ENCODE assay signal across 24 cellular contexts in genomic region chr9:121897140-121897539, GRCh38.
DNase-seq lines count a peak whose midpoint lies in the region; ATAC-seq, FAIRE-seq and TF ChIP-seq lines count a peak whose summit lies in the region.
"Had no signal": no experiment of that assay in that cellular context is flagged by ENCODE, and none has a peak within 500 bp of the region (broad histone marks: within the 10 kb centered on the region; RNA-seq: fewer than 3 reads in every experiment).

No MANE protein-coding gene starts in this region.

- H3K27ac ChIP-seq in DOHH2 (ENCODE audit: low read depth, low read length) = no peak overlapping the region
- H3K27ac ChIP-seq in OCI-LY1 (ENCODE audit: low read depth, low read length, poor library complexity, severe bottlenecking) = peak overlapping the region; percentile 15
- H3K27ac ChIP-seq in astrocyte (ENCODE audit: low read depth, low read length) = no peak overlapping the region
- no peak overlapping the region for H3K27ac ChIP-seq in neural progenitor cell

- H3K36me3 ChIP-seq in DOHH2 (ENCODE audit: control insufficient read depth, low read length) (no peaks in the 10 kb centered on the region), OCI-LY1 (ENCODE audit: insufficient read depth, low read length) (no peaks in the 10 kb centered on the region), astrocyte (ENCODE audit: insufficient read depth, low read length) (no peaks in the 10 kb centered on the region), neural progenitor cell (no peaks in the 10 kb centered on the region)
- H3K36me3 ChIP-seq: HAP-1 had no signal

- H3K4me3 Mint-ChIP-seq in astrocyte (ENCODE audit: unreplicated experiment) = peak overlapping the region; percentile 10
- peak overlapping the region; percentile 31 for H3K4me3 Mint-ChIP-seq in neural progenitor cell
- no peak overlapping the region for H3K4me3 Mint-ChIP-seq in activated T-helper 2 cell treated with anti-CD3 and anti-CD28 coated beads, Interferon-gamma antibody, Interleukin-2, Interleukin-4, amounts not matched to agents 10 μg/mL and 5 μg/mL and 100 μg/mL, durations not matched to agents 14 hours and 24 hours and 36 hours (ENCODE audit: low read depth)
- no peak overlapping the region for H3K4me3 Mint-ChIP-seq in activated T-helper 17 cell treated with anti-CD3 and anti-CD28 coated beads, Interleukin-2, amount 50 U/mL, for 72 hours
- H3K4me3 Mint-ChIP-seq: CD4-positive, alpha-beta memory T cell had no signal

- peaks cover 14% of the 10 kb centered on the region for H3K27me3 Mint-ChIP-seq in astrocyte (ENCODE audit: low read depth, unreplicated experiment)
- peaks cover 9% of the 10 kb centered on the region for H3K27me3 Mint-ChIP-seq in neural progenitor cell (ENCODE audit: insufficient read depth, low read depth)
- no peaks in the 10 kb centered on the region for H3K27me3 Mint-ChIP-seq in activated T-helper 2 cell treated with anti-CD3 and anti-CD28 coated beads, Interferon-gamma antibody, Interleukin-2, Interleukin-4, amounts not matched to agents 10 μg/mL and 5 μg/mL and 100 μg/mL, durations not matched to agents 14 hours and 24 hours and 36 hours (ENCODE audit: low read depth)
- no peaks in the 10 kb centered on the region for H3K27me3 Mint-ChIP-seq in activated T-helper 17 cell treated with anti-CD3 and anti-CD28 coated beads, Interleukin-2, amount 50 U/mL, for 72 hours
- H3K27me3 Mint-ChIP-seq: CD4-positive, alpha-beta memory T cell; IgD-negative memory B cell had no signal

- no peaks in the 10 kb centered on the region for H3K79me2 ChIP-seq in DOHH2 (ENCODE audit: control insufficient read depth, low read length)
- H3K79me2 ChIP-seq in OCI-LY1 (ENCODE audit: insufficient read depth, low read length) = no peaks in the 10 kb centered on the region
- no peaks in the 10 kb centered on the region for H3K79me2 ChIP-seq in astrocyte (ENCODE audit: insufficient read depth, low read length)
- no peaks in the 10 kb centered on the region for H3K79me2 ChIP-seq in neural progenitor cell (ENCODE audit: low read depth)

- peaks cover 64% of the 10 kb centered on the region for H3K4me1 ChIP-seq in DOHH2 (ENCODE audit: control insufficient read depth, low read length)
- peaks cover 21% of the 10 kb centered on the region for H3K4me1 ChIP-seq in OCI-LY1 (ENCODE audit: insufficient read depth, low read length, severe bottlenecking)
- peaks cover 6% of the 10 kb centered on the region for H3K4me1 ChIP-seq in astrocyte (ENCODE audit: insufficient read depth, low read length)
- H3K4me1 ChIP-seq in neural progenitor cell = peaks cover 8% of the 10 kb centered on the region
- H3K4me1 ChIP-seq: HAP-1 had no signal

- H2AFZ ChIP-seq in OCI-LY1 (ENCODE audit: low read length) (no peak overlapping the region), astrocyte (ENCODE audit: low read depth, low read length) (no peak overlapping the region), neural progenitor cell (replicated peaks) (no peak overlapping the region)

- H3K36me3 Mint-ChIP-seq in astrocyte (ENCODE audit: low read depth, unreplicated experiment) (no peaks in the 10 kb centered on the region), neural progenitor cell (peaks cover 2% of the 10 kb centered on the region)
- H3K36me3 Mint-ChIP-seq in activated T-helper 2 cell treated with anti-CD3 and anti-CD28 coated beads, Interferon-gamma antibody, Interleukin-2, Interleukin-4, amounts not matched to agents 10 μg/mL and 5 μg/mL and 100 μg/mL, durations not matched to agents 14 hours and 24 hours and 36 hours (ENCODE audit: low read depth) = no peaks in the 10 kb centered on the region
- H3K36me3 Mint-ChIP-seq in activated T-helper 17 cell treated with anti-CD3 and anti-CD28 coated beads, Interleukin-2, amount 50 U/mL, for 72 hours (ENCODE audit: low read depth) = no peaks in the 10 kb centered on the region
- H3K36me3 Mint-ChIP-seq: CD4-positive, alpha-beta memory T cell; IgD-negative memory B cell had no signal

- H3K4me1 Mint-ChIP-seq in astrocyte (ENCODE audit: low read depth, unreplicated experiment) (peaks cover 14% of the 10 kb centered on the region), neural progenitor cell (peaks cover 24% of the 10 kb centered on the region)
- no peaks in the 10 kb centered on the region for H3K4me1 Mint-ChIP-seq in activated T-helper 2 cell treated with anti-CD3 and anti-CD28 coated beads, Interferon-gamma antibody, Interleukin-2, Interleukin-4, amounts not matched to agents 10 μg/mL and 5 μg/mL and 100 μg/mL, durations not matched to agents 14 hours and 24 hours and 36 hours (ENCODE audit: low read depth)
- H3K4me1 Mint-ChIP-seq in activated T-helper 17 cell treated with anti-CD3 and anti-CD28 coated beads, Interleukin-2, amount 50 U/mL, for 72 hours = no peaks in the 10 kb centered on the region
- H3K4me1 Mint-ChIP-seq: CD4-positive, alpha-beta memory T cell had no signal

- no peaks in the 10 kb centered on the region for H3K27me3 ChIP-seq in DOHH2 (ENCODE audit: control insufficient read depth, low read length)
- no peaks in the 10 kb centered on the region for H3K27me3 ChIP-seq in OCI-LY1 (ENCODE audit: insufficient read depth, low read length)
- H3K27me3 ChIP-seq in astrocyte (ENCODE audit: insufficient read depth, low read length) = no peaks in the 10 kb centered on the region
- no peaks in the 10 kb centered on the region for H3K27me3 ChIP-seq in neural progenitor cell

- H3K9me3 Mint-ChIP-seq in astrocyte (ENCODE audit: unreplicated experiment) = peaks cover 9% of the 10 kb centered on the region
- peaks cover 8% of the 10 kb centered on the region for H3K9me3 Mint-ChIP-seq in neural progenitor cell
- H3K9me3 Mint-ChIP-seq in activated T-helper 2 cell treated with anti-CD3 and anti-CD28 coated beads, Interferon-gamma antibody, Interleukin-2, Interleukin-4, amounts not matched to agents 10 μg/mL and 5 μg/mL and 100 μg/mL, durations not matched to agents 14 hours and 24 hours and 36 hours = no peaks in the 10 kb centered on the region
- peaks cover 5% of the 10 kb centered on the region for H3K9me3 Mint-ChIP-seq in activated T-helper 17 cell treated with anti-CD3 and anti-CD28 coated beads, Interleukin-2, amount 50 U/mL, for 72 hours

- DNase-seq in astrocyte (ENCODE audit: low read depth) (no peak), neural progenitor cell (ENCODE audit: low spot score) (no peak), dedifferentiated amniotic fluid mesenchymal stem cell (ENCODE audit: extremely low spot score) (no peak)
- no peak for DNase-seq in activated T-helper 2 cell treated with anti-CD3 and anti-CD28 coated beads, Interferon-gamma antibody, Interleukin-2, Interleukin-4, amounts not matched to agents 10 μg/mL and 5 μg/mL and 100 μg/mL, durations not matched to agents 14 hours and 24 hours and 36 hours (ENCODE audit: low spot score)
- DNase-seq: C1 segment of cervical spinal cord; CD4-positive, alpha-beta memory T cell; COR-L47; EL; GDM1; GOT3; NCI-H1092; NCI-H1417 treated with DMSO at 0.1 percent for 48 hours; NCI-H1694 treated with DMSO at 0.1 percent for 48 hours; NCI-H2081; NCI-H2227 treated with DMSO at 0.1 percent for 48 hours; NCI-H526 treated with DMSO at 0.1 percent for 48 hours; SIG-M5; SK-N-SH had no signal

- H3F3A ChIP-seq in DOHH2 (ENCODE audit: control insufficient read depth, insufficient read depth) (peaks cover 16% of the 10 kb centered on the region; the same call in 1 of the 2 replicates), OCI-LY1 (ENCODE audit: insufficient read depth, low read length) (no peaks in the 10 kb centered on the region), neural progenitor cell (ENCODE audit: low read depth) (peaks cover 21% of the 10 kb centered on the region)

- H3K4me2 ChIP-seq in DOHH2 (ENCODE audit: low read length) (peak overlapping the region; percentile 48), OCI-LY1 (ENCODE audit: low read length) (no peak overlapping the region), astrocyte (ENCODE audit: low read length) (no peak overlapping the region), neural progenitor cell (no peak overlapping the region)
- H3K4me2 ChIP-seq: SK-N-SH had no signal

- no peak overlapping the region for H3K9ac ChIP-seq in OCI-LY1 (ENCODE audit: low read length)
- no peak overlapping the region for H3K9ac ChIP-seq in astrocyte (ENCODE audit: low read length)
- no peak overlapping the region for H3K9ac ChIP-seq in neural progenitor cell
- H3K9ac ChIP-seq: SK-N-SH had no signal

- H3K27ac Mint-ChIP-seq in astrocyte (ENCODE audit: unreplicated experiment) = no peak overlapping the region
- no peak overlapping the region for H3K27ac Mint-ChIP-seq in neural progenitor cell
- no peak overlapping the region for H3K27ac Mint-ChIP-seq in activated T-helper 2 cell treated with anti-CD3 and anti-CD28 coated beads, Interferon-gamma antibody, Interleukin-2, Interleukin-4, amounts not matched to agents 10 μg/mL and 5 μg/mL and 100 μg/mL, durations not matched to agents 14 hours and 24 hours and 36 hours
- no peak overlapping the region for H3K27ac Mint-ChIP-seq in activated T-helper 17 cell treated with anti-CD3 and anti-CD28 coated beads, Interleukin-2, amount 50 U/mL, for 72 hours
- H3K27ac Mint-ChIP-seq: IgD-negative memory B cell had no signal

- H3K9me2 ChIP-seq in DOHH2 (replicated peaks; ENCODE audit: control insufficient read depth, low read length) = no peaks in the 10 kb centered on the region
- no peaks in the 10 kb centered on the region for H3K9me2 ChIP-seq in OCI-LY1 (ENCODE audit: low read depth, low read length)
- H3K9me2 ChIP-seq: SK-N-SH had no signal

- TF ChIP-seq CTCF in DOHH2 (IDR thresholded peaks at IDR 0.05; ENCODE audit: low read depth, low read length, poor library complexity, severe bottlenecking) (no peak), OCI-LY1 (IDR thresholded peaks at IDR 0.05; ENCODE audit: low read length) (no peak), astrocyte (IDR thresholded peaks at IDR 0.05; ENCODE audit: insufficient read depth, low read depth, low read length) (no peak), neural progenitor cell (IDR thresholded peaks at IDR 0.05) (no peak)

- H3K4me3 ChIP-seq in DOHH2 (ENCODE audit: low read length) (no peak overlapping the region), OCI-LY1 (ENCODE audit: low read depth, low read length, poor library complexity, severe bottlenecking) (no peak overlapping the region), astrocyte (ENCODE audit: insufficient read depth, low read depth, low read length) (no peak overlapping the region), neural progenitor cell (no peak overlapping the region)
- H3K4me3 ChIP-seq: GM12878, HAP-1 had no signal

- no peak for ATAC-seq in activated T-helper 17 cell treated with anti-CD3 and anti-CD28 coated beads, Interleukin-2, amount 50 U/mL, for 72 hours (replicated peaks)
- ATAC-seq: GM12878 had no signal

- H4K20me1 ChIP-seq in DOHH2 (ENCODE audit: control insufficient read depth, insufficient read depth, low read depth, low read length) = no peaks in the 10 kb centered on the region
- H4K20me1 ChIP-seq in OCI-LY1 (ENCODE audit: insufficient read depth, low read length) = no peaks in the 10 kb centered on the region
- no peaks in the 10 kb centered on the region for H4K20me1 ChIP-seq in astrocyte (ENCODE audit: insufficient read depth, low read length)
- H4K20me1 ChIP-seq in neural progenitor cell (ENCODE audit: low read depth) = no peaks in the 10 kb centered on the region

- FAIRE-seq in astrocyte (lab: Jason Lieb, UNC) = no peak
- FAIRE-seq: GM12878 had no signal

- intact Hi-C loops in activated T-helper 2 cell treated with anti-CD3 and anti-CD28 coated beads, Interferon-gamma antibody, Interleukin-2, Interleukin-4, amounts not matched to agents 10 μg/mL and 5 μg/mL and 100 μg/mL, durations not matched to agents 14 hours and 24 hours and 36 hours (cut with micrococcal nuclease) = no loop called here

- H3K9me3 ChIP-seq in DOHH2 (ENCODE audit: control insufficient read depth, insufficient read depth, low read length) (peaks cover 15% of the 10 kb centered on the region; the same call in 1 of the 2 replicates), OCI-LY1 (ENCODE audit: low read length) (peaks cover 18% of the 10 kb centered on the region), astrocyte (ENCODE audit: insufficient read depth, low read depth, low read length) (no peaks in the 10 kb centered on the region), neural progenitor cell (ENCODE audit: low read depth) (peaks cover 11% of the 10 kb centered on the region)

Comparison
In these comparisons a context has a peak if more than half of its experiments do, and no peak if none do; other contexts are left out.
1. H3K4me3 Mint-ChIP-seq: peak in astrocyte (single experiment) and neural progenitor cell (single experiment); none in activated T-helper 2 cell treated with anti-CD3 and anti-CD28 coated beads, Interferon-gamma antibody, Interleukin-2, Interleukin-4, amounts not matched to agents 10 μg/mL and 5 μg/mL and 100 μg/mL, durations not matched to agents 14 hours and 24 hours and 36 hours (single experiment) and activated T-helper 17 cell treated with anti-CD3 and anti-CD28 coated beads, Interleukin-2, amount 50 U/mL, for 72 hours (single experiment).